Comparison of ENCODE assay signal across 1 cellular context in the genomic region with DNA sequence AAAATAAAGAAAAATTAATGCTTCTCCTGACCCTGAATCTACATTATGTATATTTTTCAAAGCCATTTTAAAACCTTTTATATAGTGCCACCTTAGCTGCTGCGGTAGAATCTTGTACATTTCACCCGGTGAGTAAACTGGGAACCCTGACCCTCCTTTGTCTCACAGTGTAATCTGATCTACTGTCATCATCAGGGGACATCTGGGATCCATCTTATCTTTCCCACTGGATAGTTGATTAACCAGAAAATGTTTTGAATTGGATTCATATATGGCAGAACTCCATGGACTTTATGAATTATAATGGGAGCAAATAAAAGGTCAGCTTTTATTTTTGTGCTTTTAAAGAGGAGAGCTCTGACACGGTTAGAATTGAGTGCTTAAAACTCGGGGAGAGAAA.
TF ChIP-seq lines count a peak whose summit lies in the region.

No MANE protein-coding gene starts in this region.

TF ChIP-seq in SK-N-SH, 30 proteins besides CTCF, POLR2A, EP300 and RAD21 (continued from another document):
- TF ChIP-seq, protein P1, sequence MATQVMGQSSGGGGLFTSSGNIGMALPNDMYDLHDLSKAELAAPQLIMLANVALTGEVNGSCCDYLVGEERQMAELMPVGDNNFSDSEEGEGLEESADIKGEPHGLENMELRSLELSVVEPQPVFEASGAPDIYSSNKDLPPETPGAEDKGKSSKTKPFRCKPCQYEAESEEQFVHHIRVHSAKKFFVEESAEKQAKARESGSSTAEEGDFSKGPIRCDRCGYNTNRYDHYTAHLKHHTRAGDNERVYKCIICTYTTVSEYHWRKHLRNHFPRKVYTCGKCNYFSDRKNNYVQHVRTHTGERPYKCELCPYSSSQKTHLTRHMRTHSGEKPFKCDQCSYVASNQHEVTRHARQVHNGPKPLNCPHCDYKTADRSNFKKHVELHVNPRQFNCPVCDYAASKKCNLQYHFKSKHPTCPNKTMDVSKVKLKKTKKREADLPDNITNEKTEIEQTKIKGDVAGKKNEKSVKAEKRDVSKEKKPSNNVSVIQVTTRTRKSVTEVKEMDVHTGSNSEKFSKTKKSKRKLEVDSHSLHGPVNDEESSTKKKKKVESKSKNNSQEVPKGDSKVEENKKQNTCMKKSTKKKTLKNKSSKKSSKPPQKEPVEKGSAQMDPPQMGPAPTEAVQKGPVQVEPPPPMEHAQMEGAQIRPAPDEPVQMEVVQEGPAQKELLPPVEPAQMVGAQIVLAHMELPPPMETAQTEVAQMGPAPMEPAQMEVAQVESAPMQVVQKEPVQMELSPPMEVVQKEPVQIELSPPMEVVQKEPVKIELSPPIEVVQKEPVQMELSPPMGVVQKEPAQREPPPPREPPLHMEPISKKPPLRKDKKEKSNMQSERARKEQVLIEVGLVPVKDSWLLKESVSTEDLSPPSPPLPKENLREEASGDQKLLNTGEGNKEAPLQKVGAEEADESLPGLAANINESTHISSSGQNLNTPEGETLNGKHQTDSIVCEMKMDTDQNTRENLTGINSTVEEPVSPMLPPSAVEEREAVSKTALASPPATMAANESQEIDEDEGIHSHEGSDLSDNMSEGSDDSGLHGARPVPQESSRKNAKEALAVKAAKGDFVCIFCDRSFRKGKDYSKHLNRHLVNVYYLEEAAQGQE (IDR thresholded peaks at IDR 0.05; ENCODE audit: low read depth, low read length) = no peak
- TF ChIP-seq, protein P2, sequence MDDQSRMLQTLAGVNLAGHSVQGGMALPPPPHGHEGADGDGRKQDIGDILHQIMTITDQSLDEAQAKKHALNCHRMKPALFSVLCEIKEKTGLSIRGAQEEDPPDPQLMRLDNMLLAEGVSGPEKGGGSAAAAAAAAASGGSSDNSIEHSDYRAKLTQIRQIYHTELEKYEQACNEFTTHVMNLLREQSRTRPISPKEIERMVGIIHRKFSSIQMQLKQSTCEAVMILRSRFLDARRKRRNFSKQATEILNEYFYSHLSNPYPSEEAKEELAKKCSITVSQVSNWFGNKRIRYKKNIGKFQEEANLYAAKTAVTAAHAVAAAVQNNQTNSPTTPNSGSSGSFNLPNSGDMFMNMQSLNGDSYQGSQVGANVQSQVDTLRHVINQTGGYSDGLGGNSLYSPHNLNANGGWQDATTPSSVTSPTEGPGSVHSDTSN (IDR thresholded peaks at IDR 0.05) = peak; percentile 93
- TF ChIP-seq NRF1 (IDR thresholded peaks at IDR 0.05; ENCODE audit: low read depth, low read length) = no peak
- TF ChIP-seq MXI1 (IDR thresholded peaks at IDR 0.05; ENCODE audit: low read depth, low read length) = no peak
- TF ChIP-seq FOSL2 (IDR thresholded peaks at IDR 0.05; ENCODE audit: borderline replicate concordance, low read depth) = no peak
- TF ChIP-seq, protein P3, sequence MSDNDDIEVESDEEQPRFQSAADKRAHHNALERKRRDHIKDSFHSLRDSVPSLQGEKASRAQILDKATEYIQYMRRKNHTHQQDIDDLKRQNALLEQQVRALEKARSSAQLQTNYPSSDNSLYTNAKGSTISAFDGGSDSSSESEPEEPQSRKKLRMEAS (IDR thresholded peaks at IDR 0.05; ENCODE audit: low read depth) = no peak
- TF ChIP-seq JUND (IDR thresholded peaks at IDR 0.05) = peak; percentile 68
- TF ChIP-seq YY1 (IDR thresholded peaks at IDR 0.05; ENCODE audit: low read depth) = 0 out of 2 replicates have a peak, but pooled peaks have one; percentile 25
- TF ChIP-seq, protein P4, sequence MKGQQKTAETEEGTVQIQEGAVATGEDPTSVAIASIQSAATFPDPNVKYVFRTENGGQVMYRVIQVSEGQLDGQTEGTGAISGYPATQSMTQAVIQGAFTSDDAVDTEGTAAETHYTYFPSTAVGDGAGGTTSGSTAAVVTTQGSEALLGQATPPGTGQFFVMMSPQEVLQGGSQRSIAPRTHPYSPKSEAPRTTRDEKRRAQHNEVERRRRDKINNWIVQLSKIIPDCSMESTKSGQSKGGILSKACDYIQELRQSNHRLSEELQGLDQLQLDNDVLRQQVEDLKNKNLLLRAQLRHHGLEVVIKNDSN (IDR thresholded peaks at IDR 0.05; ENCODE audit: borderline replicate concordance, low read depth) = no peak
- TF ChIP-seq, protein P5, sequence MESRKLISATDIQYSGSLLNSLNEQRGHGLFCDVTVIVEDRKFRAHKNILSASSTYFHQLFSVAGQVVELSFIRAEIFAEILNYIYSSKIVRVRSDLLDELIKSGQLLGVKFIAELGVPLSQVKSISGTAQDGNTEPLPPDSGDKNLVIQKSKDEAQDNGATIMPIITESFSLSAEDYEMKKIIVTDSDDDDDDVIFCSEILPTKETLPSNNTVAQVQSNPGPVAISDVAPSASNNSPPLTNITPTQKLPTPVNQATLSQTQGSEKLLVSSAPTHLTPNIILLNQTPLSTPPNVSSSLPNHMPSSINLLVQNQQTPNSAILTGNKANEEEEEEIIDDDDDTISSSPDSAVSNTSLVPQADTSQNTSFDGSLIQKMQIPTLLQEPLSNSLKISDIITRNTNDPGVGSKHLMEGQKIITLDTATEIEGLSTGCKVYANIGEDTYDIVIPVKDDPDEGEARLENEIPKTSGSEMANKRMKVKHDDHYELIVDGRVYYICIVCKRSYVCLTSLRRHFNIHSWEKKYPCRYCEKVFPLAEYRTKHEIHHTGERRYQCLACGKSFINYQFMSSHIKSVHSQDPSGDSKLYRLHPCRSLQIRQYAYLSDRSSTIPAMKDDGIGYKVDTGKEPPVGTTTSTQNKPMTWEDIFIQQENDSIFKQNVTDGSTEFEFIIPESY (IDR thresholded peaks at IDR 0.05; ENCODE audit: borderline replicate concordance, low read depth) = no peak
- peak; percentile 69; the same call in 1 of the 2 replicates for TF ChIP-seq TEAD4 (IDR thresholded peaks at IDR 0.05; ENCODE audit: borderline replicate concordance, insufficient read depth)
- TF ChIP-seq FOXM1 (IDR thresholded peaks at IDR 0.05; ENCODE audit: low read depth) = peak; percentile 64
- no peak for TF ChIP-seq FOXJ3 (CRISPR knock-in tag; IDR thresholded peaks at IDR 0.05)
- peak; percentile 55 for TF ChIP-seq CHD2 (IDR thresholded peaks at IDR 0.05; ENCODE audit: low read length, partially characterized antibody)
- peak; percentile 64; the same call in 1 of the 2 replicates for TF ChIP-seq NFIC (IDR thresholded peaks at IDR 0.05; ENCODE audit: borderline replicate concordance)
- TF ChIP-seq POLR2AphosphoS5 (IDR thresholded peaks at IDR 0.05; ENCODE audit: low read depth, low read length) = peak; percentile 73; the same call in 1 of the 2 replicates
- no peak for TF ChIP-seq SMC3 (IDR thresholded peaks at IDR 0.05; ENCODE audit: low read depth, low read length)
- TF ChIP-seq SIN3A (IDR thresholded peaks at IDR 0.05; ENCODE audit: borderline replicate concordance, low read depth, low read length) = no peak
- no peak for TF ChIP-seq TAF1 (IDR thresholded peaks at IDR 0.05; ENCODE audit: borderline replicate concordance, low read depth, low read length)
- TF ChIP-seq EZH2phosphoT487 (IDR thresholded peaks at IDR 0.05; ENCODE audit: borderline replicate concordance, low read depth) = no peak
- TF ChIP-seq, protein P6, sequence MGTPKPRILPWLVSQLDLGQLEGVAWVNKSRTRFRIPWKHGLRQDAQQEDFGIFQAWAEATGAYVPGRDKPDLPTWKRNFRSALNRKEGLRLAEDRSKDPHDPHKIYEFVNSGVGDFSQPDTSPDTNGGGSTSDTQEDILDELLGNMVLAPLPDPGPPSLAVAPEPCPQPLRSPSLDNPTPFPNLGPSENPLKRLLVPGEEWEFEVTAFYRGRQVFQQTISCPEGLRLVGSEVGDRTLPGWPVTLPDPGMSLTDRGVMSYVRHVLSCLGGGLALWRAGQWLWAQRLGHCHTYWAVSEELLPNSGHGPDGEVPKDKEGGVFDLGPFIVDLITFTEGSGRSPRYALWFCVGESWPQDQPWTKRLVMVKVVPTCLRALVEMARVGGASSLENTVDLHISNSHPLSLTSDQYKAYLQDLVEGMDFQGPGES (IDR thresholded peaks at IDR 0.05; ENCODE audit: low read depth, low read length) = no peak
- no peak for TF ChIP-seq GABPA (IDR thresholded peaks at IDR 0.05; ENCODE audit: low read depth)
- TF ChIP-seq RCOR1 (IDR thresholded peaks at IDR 0.05; ENCODE audit: low read length) = peak; percentile 75; the same call in 1 of the 2 replicates
